ENCODE assay signal across 28 cellular contexts in the genomic region with DNA sequence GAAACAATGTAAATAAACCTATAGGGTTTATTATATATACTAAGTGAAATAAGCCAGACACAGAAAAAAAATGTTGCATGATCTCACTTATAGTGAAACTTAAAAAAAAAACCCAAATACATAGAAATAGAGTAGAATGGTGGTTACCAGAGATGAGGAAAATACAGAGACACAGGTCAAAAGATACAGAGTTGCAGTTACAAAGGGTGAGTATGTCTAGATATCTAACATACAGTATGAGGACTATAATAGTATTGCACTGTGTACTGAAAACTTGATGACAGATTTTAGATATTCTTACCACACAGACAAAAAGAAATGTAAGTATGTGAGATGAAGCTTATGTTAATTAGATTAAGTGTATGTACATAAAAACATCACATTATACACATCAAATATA. TPM values are rescaled to one million over a fixed set of nuclear protein-coding genes. Genes with fewer than 3 reads are reported as not detected.
DNase-seq lines count a peak whose midpoint lies in the region; ATAC-seq, FAIRE-seq and TF ChIP-seq lines count a peak whose summit lies in the region.
"Had no signal": no experiment of that assay in that cellular context is flagged by ENCODE, and none has a peak within 500 bp of the region (broad histone marks: within the 10 kb centered on the region; RNA-seq: fewer than 3 reads in every experiment).

No MANE protein-coding gene starts in this region.

- H3K9me3 Mint-ChIP-seq in activated CD8-positive, alpha-beta memory T cell treated with anti-CD3 and anti-CD28 coated beads, Interleukin-2, amount 10 ng/mL, durations not matched to agents 7 days and 5 days (ENCODE audit: low read depth), result peaks cover 9% of the 10 kb centered on the region
- peaks cover 28% of the 10 kb centered on the region for H3K9me3 Mint-ChIP-seq in activated naive CD8-positive, alpha-beta T cell treated with anti-CD3 and anti-CD28 coated beads for 36 hours
- H3K9me3 Mint-ChIP-seq in stimulated activated naive B cell treated with anti-CD40 and anti-IgM and Interleukin-4, amounts not matched to agents 10 μg/mL and 1 μg/mL and 100 μg/mL, for 72 hours, result peaks cover 7 to 9% of the 10 kb centered on the region in 2 donors

- POLR2A ChIA-PET in HEK293T (lab: Yijun Ruan, JAX), result no interaction called here

- no peak for ATAC-seq in activated CD8-positive, alpha-beta memory T cell treated with anti-CD3 and anti-CD28 coated beads, Interleukin-2, amount 10 ng/mL, durations not matched to agents 7 days and 5 days
- peak; percentile 33 to 37 for ATAC-seq in stimulated activated naive B cell treated with anti-CD40 and anti-IgM and Interleukin-4, amounts not matched to agents 10 μg/mL and 1 μg/mL and 100 μg/mL, for 72 hours (replicated peaks)
- ATAC-seq: A549 had no signal

- H3K4me1 Mint-ChIP-seq in activated CD8-positive, alpha-beta memory T cell treated with anti-CD3 and anti-CD28 coated beads, Interleukin-2, amount 10 ng/mL, durations not matched to agents 7 days and 5 days, result peaks cover 82% of the 10 kb centered on the region
- H3K4me1 Mint-ChIP-seq in activated naive CD8-positive, alpha-beta T cell treated with anti-CD3 and anti-CD28 coated beads for 36 hours, result peaks cover 72% of the 10 kb centered on the region
- peaks cover 38 to 78% of the 10 kb centered on the region in 2 donors for H3K4me1 Mint-ChIP-seq in stimulated activated naive B cell treated with anti-CD40 and anti-IgM and Interleukin-4, amounts not matched to agents 10 μg/mL and 1 μg/mL and 100 μg/mL, for 72 hours

- CTCF ChIA-PET in activated CD8-positive, alpha-beta memory T cell treated with anti-CD3 and anti-CD28 coated beads, Interleukin-2, amount 10 ng/mL, durations not matched to agents 7 days and 5 days (lab: Charles Lee), result interaction anchor here (0.9 to 1.4 kb wide), 4 partner anchors 10 to 14 kb away, joined by 3 to 7 read pairs (median 4); no protein-coding TSS in a partner anchor
- CTCF ChIA-PET in HEK293T (lab: Yijun Ruan, JAX), result no interaction called here

- H3K27me3 Mint-ChIP-seq in activated CD8-positive, alpha-beta memory T cell treated with anti-CD3 and anti-CD28 coated beads, Interleukin-2, amount 10 ng/mL, durations not matched to agents 7 days and 5 days, result no peaks in the 10 kb centered on the region
- H3K27me3 Mint-ChIP-seq in activated naive CD8-positive, alpha-beta T cell treated with anti-CD3 and anti-CD28 coated beads for 36 hours, result no peaks in the 10 kb centered on the region
- no peaks in the 10 kb centered on the region for H3K27me3 Mint-ChIP-seq in stimulated activated naive B cell treated with anti-CD40 and anti-IgM and Interleukin-4, amounts not matched to agents 10 μg/mL and 1 μg/mL and 100 μg/mL, for 72 hours

- DNase-seq in activated CD8-positive, alpha-beta memory T cell treated with anti-CD3 and anti-CD28 coated beads, Interleukin-2, amount 10 ng/mL, durations not matched to agents 7 days and 5 days, result no peak
- no peak for DNase-seq in activated CD8-positive, alpha-beta memory T cell treated with anti-CD3 and anti-CD28 coated beads, Interleukin-2, amount 50 U/mL, for 48 hours
- DNase-seq in GM19239 (ENCODE audit: insufficient read length, low spot score), result no peak
- no peak for DNase-seq in activated naive CD8-positive, alpha-beta T cell treated with anti-CD3 and anti-CD28 coated beads for 36 hours
- DNase-seq in stimulated activated naive B cell treated with anti-CD40 and anti-IgM and Interleukin-4, amounts not matched to agents 10 μg/mL and 1 μg/mL and 100 μg/mL, for 72 hours, result no peak
- no peak for DNase-seq in HEK293T (ENCODE audit: extremely low spot score)
- DNase-seq in stimulated activated CD4-positive, alpha-beta T cell treated with anti-CD3 and anti-CD28 coated beads, Interleukin-15, amount 100 ng/mL, for 24 hours, result no peak
- DNase-seq in amygdala (lab: John Stamatoyannopoulos, UW), result no peak
- DNase-seq: activated CD4-positive, alpha-beta T cell treated with anti-CD3 and anti-CD28 coated beads, Interleukin-2, amount 50 U/mL, for 4 hours; activated gamma-delta T cell treated with Interleukin-2 at 50 U/mL for 16 hours; activated T-cell treated with anti-CD3 and anti-CD28 coated beads for 4 hours; hippocampal formation; KBM-7; NCI-H1092; NCI-H1694 treated with DMSO at 0.1 percent for 48 hours; NCI-H2171; NCI-H510A; stimulated activated naive CD4-positive, alpha-beta T cell; SW 1271; testis had no signal

- H3K27ac Mint-ChIP-seq in activated CD8-positive, alpha-beta memory T cell treated with anti-CD3 and anti-CD28 coated beads, Interleukin-2, amount 10 ng/mL, durations not matched to agents 7 days and 5 days, result peak overlapping the region; percentile 50
- peak overlapping the region; percentile 34 for H3K27ac Mint-ChIP-seq in activated naive CD8-positive, alpha-beta T cell treated with anti-CD3 and anti-CD28 coated beads for 36 hours
- H3K27ac Mint-ChIP-seq in stimulated activated naive B cell treated with anti-CD40 and anti-IgM and Interleukin-4, amounts not matched to agents 10 μg/mL and 1 μg/mL and 100 μg/mL, for 72 hours, result peak overlapping the region; percentile 3

- peak; percentile 82 for FAIRE-seq in GM19239 (lab: Jason Lieb, UNC)
- FAIRE-seq: A549, colon, D721Med, H54 had no signal

- peaks cover 59% of the 10 kb centered on the region for H3K36me3 Mint-ChIP-seq in activated CD8-positive, alpha-beta memory T cell treated with anti-CD3 and anti-CD28 coated beads, Interleukin-2, amount 10 ng/mL, durations not matched to agents 7 days and 5 days
- peaks cover 64% of the 10 kb centered on the region for H3K36me3 Mint-ChIP-seq in activated naive CD8-positive, alpha-beta T cell treated with anti-CD3 and anti-CD28 coated beads for 36 hours
- H3K36me3 Mint-ChIP-seq in stimulated activated naive B cell treated with anti-CD40 and anti-IgM and Interleukin-4, amounts not matched to agents 10 μg/mL and 1 μg/mL and 100 μg/mL, for 72 hours, result peaks cover 45 to 74% of the 10 kb centered on the region in 2 donors

- H3K4me3 Mint-ChIP-seq in activated CD8-positive, alpha-beta memory T cell treated with anti-CD3 and anti-CD28 coated beads, Interleukin-2, amount 10 ng/mL, durations not matched to agents 7 days and 5 days, result no peak overlapping the region
- H3K4me3 Mint-ChIP-seq in activated naive CD8-positive, alpha-beta T cell treated with anti-CD3 and anti-CD28 coated beads for 36 hours, result no peak overlapping the region
- peak overlapping the region in 1 of 2 donors; percentile 2 for H3K4me3 Mint-ChIP-seq in stimulated activated naive B cell treated with anti-CD40 and anti-IgM and Interleukin-4, amounts not matched to agents 10 μg/mL and 1 μg/mL and 100 μg/mL, for 72 hours

TF ChIP-seq in HEK293T, 16 proteins besides CTCF, POLR2A, EP300 and RAD21:
- TF ChIP-seq FOXM1 (IDR thresholded peaks at IDR 0.05; ENCODE audit: borderline replicate concordance), result no peak
- TF ChIP-seq HDGF (IDR thresholded peaks at IDR 0.05; ENCODE audit: borderline replicate concordance), result no peak
- TF ChIP-seq TARDBP (IDR thresholded peaks at IDR 0.05), result no peak
- no peak for TF ChIP-seq ARNT (IDR thresholded peaks at IDR 0.05)
- no peak for TF ChIP-seq SP1 (IDR thresholded peaks at IDR 0.05)
- TF ChIP-seq ELF4 (IDR thresholded peaks at IDR 0.05), result no peak
- TF ChIP-seq FOXK2 (IDR thresholded peaks at IDR 0.05), result no peak
- no peak for TF ChIP-seq NFRKB (IDR thresholded peaks at IDR 0.05)
- TF ChIP-seq SUZ12 (IDR thresholded peaks at IDR 0.05), result no peak
- TF ChIP-seq BHLHE40 (IDR thresholded peaks at IDR 0.05; ENCODE audit: borderline replicate concordance), result no peak
- TF ChIP-seq LEF1 (IDR thresholded peaks at IDR 0.05; ENCODE audit: borderline replicate concordance), result no peak
- no peak for TF ChIP-seq CTBP1 (IDR thresholded peaks at IDR 0.05; ENCODE audit: borderline replicate concordance)
- no peak for TF ChIP-seq L3MBTL2 (conservative IDR thresholded peaks at IDR 0.05)

RNA-seq across cellular contexts. Expression of a gene that starts 28.1 kb away (rescaled TPM):
- total RNA-seq in activated CD8-positive, alpha-beta memory T cell treated with anti-CD3 and anti-CD28 coated beads, Interleukin-2, amount 10 ng/mL, durations not matched to agents 7 days and 5 days, result 100 to 1,000 TPM; 355 to 385 TPM
- total RNA-seq in activated naive CD8-positive, alpha-beta T cell treated with anti-CD3 and anti-CD28 coated beads for 36 hours, result 100 to 1,000 TPM; 270 to 290 TPM
- total RNA-seq: ascending aorta had no signal

RNA-seq across cellular contexts. Expression of a gene that starts 35.3 kb away (rescaled TPM):
- 1 to 10 TPM; 2.2 to 8.8 TPM for total RNA-seq in activated CD8-positive, alpha-beta memory T cell treated with anti-CD3 and anti-CD28 coated beads, Interleukin-2, amount 10 ng/mL, durations not matched to agents 7 days and 5 days
- 1 to 10 TPM; 6.4 to 7.0 TPM for total RNA-seq in activated naive CD8-positive, alpha-beta T cell treated with anti-CD3 and anti-CD28 coated beads for 36 hours
- total RNA-seq: ascending aorta, M059J, osteocyte, RPMI7951, testis had no signal
